ENCODE assay signal across 26 cellular contexts in genomic region chr2:19635951-19636505, GRCh38.
"Had no signal": no experiment of that assay in that cellular context is flagged by ENCODE, and none has a peak within 500 bp of the region (broad histone marks: within the 10 kb centered on the region; RNA-seq: fewer than 3 reads in every experiment).

No MANE protein-coding gene starts in this region.

- H3K27ac ChIP-seq: colonic mucosa, epithelial cell of prostate, gastrocnemius medialis, parathyroid adenoma, right atrium auricular region, stomach, suprapubic skin, tibial artery had no signal

- H3K36me3 ChIP-seq: colonic mucosa, gastrocnemius medialis, right atrium auricular region, stomach, suprapubic skin, tibial artery had no signal

- DNase-seq: activated CD4-positive, alpha-beta T cell treated with anti-CD3 and anti-CD28 coated beads for 36 hours; activated CD4-positive, alpha-beta T cell treated with anti-CD3 and anti-CD28 coated beads, Interleukin-2, amount 50 U/mL, for 48 hours; activated CD4-positive, CD25-positive, alpha-beta regulatory T cell; activated CD8-positive, alpha-beta memory T cell treated with anti-CD3 and anti-CD28 coated beads for 24 hours; activated effector memory CD4-positive, alpha-beta T cell treated with Interleukin-2 at 50 U/mL for 16 hours; activated naive CD4-positive, alpha-beta T cell treated with Interleukin-2 at 50 U/mL for 16 hours; cerebellar nuclear complex; colonic mucosa; effector CD8-positive, alpha-beta T cell; gastrocnemius medialis; immature natural killer cell; midbrain; naive thymus-derived CD4-positive, alpha-beta T cell; stimulated activated CD4-positive, alpha-beta T cell treated with anti-CD3 and anti-CD28 coated beads, Interleukin-15, amount 100 ng/mL, for 24 hours; stimulated activated CD4-positive, alpha-beta T cell treated with anti-CD3 and anti-CD28 coated beads, Interleukin-2, amount 100 ng/mL, for 24 hours; stimulated activated naive B cell treated with anti-CD40 and anti-IgM and Interleukin-4, amounts not matched to agents 10 μg/mL and 1 μg/mL and 100 μg/mL, for 72 hours; stomach; T-helper 2 cell; tibial artery had no signal

- H3K27me3 ChIP-seq: colonic mucosa, gastrocnemius medialis, right atrium auricular region, stomach, suprapubic skin, tibial artery had no signal

- H3K27ac Mint-ChIP-seq: activated CD4-positive, alpha-beta T cell treated with anti-CD3 and anti-CD28 coated beads for 36 hours; activated naive CD8-positive, alpha-beta T cell; immature natural killer cell; memory B cell; naive thymus-derived CD4-positive, alpha-beta T cell; stimulated activated naive B cell treated with anti-CD40 and anti-IgM and Interleukin-4, amounts not matched to agents 10 μg/mL and 1 μg/mL and 100 μg/mL, for 72 hours had no signal

- H3K9ac ChIP-seq: parathyroid adenoma had no signal

- H3K4me1 ChIP-seq: colonic mucosa, parathyroid adenoma had no signal

- H3K27me3 Mint-ChIP-seq: memory B cell had no signal

- H3K4me1 Mint-ChIP-seq: activated CD4-positive, alpha-beta T cell treated with anti-CD3 and anti-CD28 coated beads for 36 hours; immature natural killer cell; memory B cell; stimulated activated naive B cell treated with anti-CD40 and anti-IgM and Interleukin-4, amounts not matched to agents 10 μg/mL and 1 μg/mL and 100 μg/mL, for 72 hours had no signal

- H2AFZ ChIP-seq: parathyroid adenoma had no signal

- H3K4me3 ChIP-seq: colonic mucosa, gastrocnemius medialis, right atrium auricular region, stomach, suprapubic skin, tibial artery had no signal

- H3K9me3 ChIP-seq: colonic mucosa, gastrocnemius medialis, right atrium auricular region, stomach, suprapubic skin, tibial artery had no signal

- H3K4me3 Mint-ChIP-seq: activated CD4-positive, alpha-beta T cell treated with anti-CD3 and anti-CD28 coated beads for 36 hours; activated naive CD8-positive, alpha-beta T cell; immature natural killer cell; memory B cell; naive thymus-derived CD4-positive, alpha-beta T cell; stimulated activated naive B cell treated with anti-CD40 and anti-IgM and Interleukin-4, amounts not matched to agents 10 μg/mL and 1 μg/mL and 100 μg/mL, for 72 hours had no signal

- H3K79me2 ChIP-seq: parathyroid adenoma had no signal

- FAIRE-seq: endometrium had no signal

- H3K36me3 Mint-ChIP-seq: activated naive CD8-positive, alpha-beta T cell; immature natural killer cell; memory B cell; naive thymus-derived CD4-positive, alpha-beta T cell; stimulated activated naive B cell treated with anti-CD40 and anti-IgM and Interleukin-4, amounts not matched to agents 10 μg/mL and 1 μg/mL and 100 μg/mL, for 72 hours had no signal
